ENCODE assay signal across 11 cellular contexts in the genomic region with DNA sequence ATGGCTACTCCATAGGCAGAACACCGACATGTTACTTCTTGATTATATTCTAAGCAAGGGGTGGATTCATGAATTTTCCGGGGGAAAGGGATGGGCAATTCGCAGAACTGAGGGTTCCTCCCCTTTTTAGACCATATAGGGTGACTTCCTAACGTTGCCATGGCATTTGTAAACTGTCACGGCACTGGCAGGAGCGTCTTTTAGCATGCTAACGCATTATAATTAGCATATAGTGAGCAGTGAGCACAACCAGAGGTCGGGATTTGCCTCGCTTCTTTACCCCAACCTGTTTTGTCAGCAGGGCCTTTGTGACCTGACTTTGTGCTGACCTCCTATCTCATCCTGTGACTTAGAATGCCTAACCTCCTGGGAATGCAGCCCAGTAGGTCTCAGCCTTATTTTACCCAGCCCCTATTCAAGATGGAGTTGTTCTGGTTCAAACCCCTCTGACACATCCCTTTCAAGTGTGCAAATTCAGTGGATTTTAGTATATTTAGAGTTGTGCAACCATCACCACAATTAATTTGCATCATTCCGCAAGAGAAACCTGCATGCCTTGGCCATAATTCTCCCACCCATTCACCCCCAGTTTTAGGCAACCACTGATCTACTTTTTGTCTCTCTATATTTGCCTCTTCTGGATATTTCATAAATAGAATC. TPM values are rescaled to one million over a fixed set of nuclear protein-coding genes. Genes with fewer than 3 reads are reported as not detected.
A peak's percentile ranks its signal among the peaks of the same experiment; 100 is the strongest.
DNase-seq lines count a peak whose midpoint lies in the region; ATAC-seq, FAIRE-seq and TF ChIP-seq lines count a peak whose summit lies in the region.
"Had no signal": no experiment of that assay in that cellular context is flagged by ENCODE, and none has a peak within 500 bp of the region (broad histone marks: within the 10 kb centered on the region; RNA-seq: fewer than 3 reads in every experiment).

No MANE protein-coding gene starts in this region.

- H3K27ac Mint-ChIP-seq in Caco-2 (ENCODE audit: unreplicated experiment), result peak overlapping the region; percentile 89

- FAIRE-seq in pancreas (lab: Jason Lieb, UNC), result no peak

- H3K4me1 ChIP-seq in Caco-2 (peaks cover 58% of the 10 kb centered on the region), adipocyte (ENCODE audit: control insufficient read depth, insufficient read depth, low read length) (peaks cover 44% of the 10 kb centered on the region), left ventricle myocardium inferior (peaks cover 52% of the 10 kb centered on the region), osteoblast (ENCODE audit: insufficient read depth, low read length) (peaks cover 38% of the 10 kb centered on the region), pancreas (peaks cover 11 to 19% (median 14%) of the 10 kb centered on the region in 3 donors)
- H3K4me1 ChIP-seq: prostate gland had no signal

- H3K27me3 ChIP-seq in Caco-2 (replicated peaks; ENCODE audit: control insufficient read depth, insufficient read depth, low read length), result no peaks in the 10 kb centered on the region
- no peaks in the 10 kb centered on the region for H3K27me3 ChIP-seq in adipocyte (replicated peaks; ENCODE audit: control insufficient read depth, insufficient read depth, low read length)
- no peaks in the 10 kb centered on the region for H3K27me3 ChIP-seq in left ventricle myocardium inferior (ENCODE audit: low read depth)
- H3K27me3 ChIP-seq in osteoblast (ENCODE audit: insufficient read depth, low read length), result no peaks in the 10 kb centered on the region
- H3K27me3 ChIP-seq in pancreas, result no peaks in the 10 kb centered on the region

- peaks cover 24% of the 10 kb centered on the region for H3K36me3 Mint-ChIP-seq in Caco-2 (ENCODE audit: insufficient read depth, unreplicated experiment)

- no peaks in the 10 kb centered on the region for H3K27me3 Mint-ChIP-seq in Caco-2 (ENCODE audit: insufficient read depth, unreplicated experiment)

- H3K4me1 Mint-ChIP-seq in Caco-2 (ENCODE audit: low read depth, unreplicated experiment), result peaks cover 55% of the 10 kb centered on the region

- H3K4me3 Mint-ChIP-seq in Caco-2 (ENCODE audit: unreplicated experiment), result peak overlapping the region; percentile 18

- no peak overlapping the region for H2AFZ ChIP-seq in osteoblast (ENCODE audit: low read length)

- peak overlapping the region; percentile 17 for H3K27ac ChIP-seq in left ventricle myocardium inferior (replicated peaks)
- H3K27ac ChIP-seq in osteoblast (ENCODE audit: low read depth, low read length), result peak overlapping the region; percentile 78
- no peak overlapping the region for H3K27ac ChIP-seq in pancreas
- H3K27ac ChIP-seq: prostate gland, VCaP had no signal

- H3K9ac ChIP-seq in adipocyte (ENCODE audit: low read length), result peak overlapping the region; percentile 81

- POLR2A ChIA-PET in Caco-2 (lab: Charles Lee), result no interaction called here

- peaks cover 12% of the 10 kb centered on the region for H4K20me1 ChIP-seq in osteoblast (ENCODE audit: insufficient read depth, low read length)

- no peaks in the 10 kb centered on the region for H3K9me3 Mint-ChIP-seq in Caco-2 (ENCODE audit: unreplicated experiment)

- H3K4me2 ChIP-seq in osteoblast (ENCODE audit: insufficient read depth, low read length), result peak overlapping the region; percentile 62

- BruUV-seq in Caco-2 (replicated peaks; lab: Mats Ljungman, UMichigan), result no TSS peak

- TF ChIP-seq CTCF in Caco-2 (IDR thresholded peaks at IDR 0.05; ENCODE audit: insufficient read depth in 1 of 2, low read depth in 1 of 2, low read length in 1 of 2, severe bottlenecking in 1 of 2, unreplicated experiment in 1 of 2) (no peak), left ventricle myocardium inferior (IDR thresholded peaks at IDR 0.05; ENCODE audit: borderline replicate concordance) (no peak), osteoblast (IDR thresholded peaks at IDR 0.05; ENCODE audit: extremely low read depth, low read depth, low read length) (no peak), pancreas (IDR thresholded peaks at IDR 0.05) (no peak)

- H3K79me2 ChIP-seq in osteoblast (ENCODE audit: insufficient read depth, low read length), result peaks cover 83% of the 10 kb centered on the region

- H3K4me3 ChIP-seq in Caco-2 (ENCODE audit: low read depth, low read length), result no peak overlapping the region
- H3K4me3 ChIP-seq in adipocyte (ENCODE audit: low read length), result peak overlapping the region; percentile 79
- H3K4me3 ChIP-seq in left ventricle myocardium inferior, result peak overlapping the region; percentile 46
- H3K4me3 ChIP-seq in osteoblast (ENCODE audit: insufficient read depth, low read length), result peak overlapping the region; percentile 33
- H3K4me3 ChIP-seq in pancreas, result no peak overlapping the region
- H3K4me3 ChIP-seq: prostate gland had no signal

- intact Hi-C loops in Caco-2 (cut with micrococcal nuclease; ENCODE audit: unreplicated experiment), result loop anchor here (1.0 kb wide), 1 partner anchor 27 kb away; the partner anchor contains the start of gene PALS1
- intact Hi-C loops in left ventricle myocardium inferior (cut with micrococcal nuclease), result no loop called here
- intact Hi-C loops in pancreas (cut with DNase I), result no loop called here

- WGBS in pancreas, 2 donors, result 82 to 83% methylated on average over 10 of the region's 10 CpGs

- H3K36me3 ChIP-seq in Caco-2 (ENCODE audit: control insufficient read depth, insufficient read depth, low read length), result peaks cover 2% of the 10 kb centered on the region
- H3K36me3 ChIP-seq in adipocyte (ENCODE audit: control insufficient read depth, insufficient read depth, low read length, severe bottlenecking), result no peaks in the 10 kb centered on the region
- no peaks in the 10 kb centered on the region for H3K36me3 ChIP-seq in left ventricle myocardium inferior
- peaks cover 5% of the 10 kb centered on the region for H3K36me3 ChIP-seq in osteoblast (ENCODE audit: insufficient read depth, low read length)
- no peaks in the 10 kb centered on the region for H3K36me3 ChIP-seq in pancreas
- H3K36me3 ChIP-seq: prostate gland had no signal

- H3K9me3 ChIP-seq in Caco-2, result no peaks in the 10 kb centered on the region
- H3K9me3 ChIP-seq in adipocyte (ENCODE audit: control insufficient read depth, low read length), result no peaks in the 10 kb centered on the region
- H3K9me3 ChIP-seq in left ventricle myocardium inferior (replicated peaks), result no peaks in the 10 kb centered on the region
- no peaks in the 10 kb centered on the region for H3K9me3 ChIP-seq in osteoblast (ENCODE audit: low read depth, low read length)
- H3K9me3 ChIP-seq in pancreas, result no peaks in the 10 kb centered on the region
- H3K9me3 ChIP-seq: prostate gland had no signal

- ATAC-seq in pancreas, result no peak

- DNase-seq in Caco-2, result no peak
- no peak for DNase-seq in adipocyte (ENCODE audit: low read depth)
- DNase-seq in left ventricle myocardium inferior, result no peak
- DNase-seq in osteoblast (ENCODE audit: insufficient read length, low spot score, missing footprints), result no peak
- DNase-seq in OCI-M2 (lab: John Stamatoyannopoulos, UW; ENCODE audit: unreplicated experiment), result no peak
- DNase-seq in NCI-H2107 (lab: John Stamatoyannopoulos, UW), result no peak
- no peak for DNase-seq in pancreas
- no peak for DNase-seq in NCI-H2029 (lab: John Stamatoyannopoulos, UW)
- DNase-seq: activated naive CD4-positive, alpha-beta T cell had no signal

- CTCF ChIA-PET in Caco-2 (lab: Charles Lee), result no interaction called here

RNA-seq across cellular contexts. Expression of gene PALS1, which starts 27.4 kb away (rescaled TPM):
- total RNA-seq in Caco-2 (2022), result 42.8 and 47.1 TPM in 2 replicates
- 14.3 TPM for total RNA-seq in left ventricle myocardium inferior
- total RNA-seq in osteoblast, result 21.2 and 21.7 TPM in 2 replicates
- 10 to 100 TPM in 1 of 6 donors, 1 to 10 TPM in 5; 6.8 to 17.1 (median 9.0) TPM for total RNA-seq in pancreas
- polyA plus RNA-seq in pancreas, result 1 to 10 TPM; 3.5 to 4.9 TPM

Comparison
In these comparisons a context has a peak if more than half of its experiments do, and no peak if none do; other contexts are left out.
1. H3K4me3 ChIP-seq: peak in adipocyte (single experiment), left ventricle myocardium inferior (single experiment) and osteoblast (single experiment); none in Caco-2 (single experiment) and pancreas (0 of 4).
2. H3K27ac ChIP-seq: peak in left ventricle myocardium inferior (single experiment) and osteoblast (single experiment); none in pancreas (0 of 4).